15 cellular contexts compared by ENCODE assay signal in genomic region chr9:129237804-129238203, GRCh38. TPM values are rescaled to one million over a fixed set of nuclear protein-coding genes. Genes with fewer than 3 reads are reported as not detected.
DNase-seq lines count a peak whose midpoint lies in the region; ATAC-seq and TF ChIP-seq lines count a peak whose summit lies in the region.
"Had no signal": no experiment of that assay in that cellular context is flagged by ENCODE, and none has a peak within 500 bp of the region (broad histone marks: within the 10 kb centered on the region; RNA-seq: fewer than 3 reads in every experiment).

No MANE protein-coding gene starts in this region.

- peak overlapping the region; percentile 58 for H3K27ac ChIP-seq in effector memory CD4-positive, alpha-beta T cell (ENCODE audit: insufficient read depth, low read length, poor library complexity, severe bottlenecking)
- peak overlapping the region; percentile 66 to 73 for H3K27ac ChIP-seq in uterus
- no peak overlapping the region for H3K27ac ChIP-seq in SJCRH30
- H3K27ac ChIP-seq: colonic mucosa, epithelial cell of prostate, testis, WERI-Rb-1 had no signal

- H3K4me1 ChIP-seq in effector memory CD4-positive, alpha-beta T cell (ENCODE audit: control insufficient read depth, insufficient read depth, low read length, poor library complexity, severe bottlenecking): peaks cover 33% of the 10 kb centered on the region
- peaks cover 0 to 7% of the 10 kb centered on the region in 2 donors for H3K4me1 ChIP-seq in uterus
- peaks cover 8% of the 10 kb centered on the region; the same call in 1 of the 2 replicates for H3K4me1 ChIP-seq in SJCRH30
- H3K4me1 ChIP-seq: BE2C, colonic mucosa had no signal

- peaks cover 49% of the 10 kb centered on the region for H3K4me1 Mint-ChIP-seq in activated CD4-positive, alpha-beta memory T cell treated with anti-CD3 and anti-CD28 coated beads for 36 hours (ENCODE audit: low read depth)

- H3K9me3 ChIP-seq in effector memory CD4-positive, alpha-beta T cell (ENCODE audit: control insufficient read depth, low read length): no peaks in the 10 kb centered on the region
- H3K9me3 ChIP-seq in uterus (no peaks in the 10 kb centered on the region), SJCRH30 (replicated peaks) (no peaks in the 10 kb centered on the region)
- H3K9me3 ChIP-seq: BE2C, colonic mucosa, testis had no signal

- H3K36me3 ChIP-seq in effector memory CD4-positive, alpha-beta T cell (ENCODE audit: control insufficient read depth, insufficient read depth, low read length): no peaks in the 10 kb centered on the region
- no peaks in the 10 kb centered on the region for H3K36me3 ChIP-seq in uterus
- no peaks in the 10 kb centered on the region for H3K36me3 ChIP-seq in SJCRH30
- H3K36me3 ChIP-seq: BE2C, colonic mucosa, WERI-Rb-1 had no signal

- CTCF ChIA-PET in activated CD4-positive, alpha-beta memory T cell treated with anti-CD3 and anti-CD28 coated beads for 36 hours (lab: Charles Lee): interaction anchor here (0.8 to 2.7 kb wide), 5 partner anchors 64 to 387 kb away, joined by 3 to 16 read pairs (median 10); no protein-coding TSS in a partner anchor

- no peaks in the 10 kb centered on the region for H3K27me3 Mint-ChIP-seq in activated CD4-positive, alpha-beta memory T cell treated with anti-CD3 and anti-CD28 coated beads for 36 hours

- intact Hi-C loops in activated CD4-positive, alpha-beta memory T cell treated with anti-CD3 and anti-CD28 coated beads for 36 hours (cut with micrococcal nuclease): loop anchor here (5.0 kb wide), 1 partner anchor 36 kb away; no protein-coding TSS in a partner anchor
- intact Hi-C loops in uterus (cut with DNase I; ENCODE audit: low total_unique reads): no loop called here

- peaks cover 14% of the 10 kb centered on the region for H3K9me3 Mint-ChIP-seq in activated CD4-positive, alpha-beta memory T cell treated with anti-CD3 and anti-CD28 coated beads for 36 hours

- TF ChIP-seq POLR2A in uterus (IDR thresholded peaks at IDR 0.05): no peak

- no peaks in the 10 kb centered on the region for H3K27me3 ChIP-seq in effector memory CD4-positive, alpha-beta T cell (replicated peaks; ENCODE audit: control insufficient read depth, insufficient read depth, low read length, poor library complexity, severe bottlenecking)
- H3K27me3 ChIP-seq in uterus (no peaks in the 10 kb centered on the region), SJCRH30 (no peaks in the 10 kb centered on the region)
- H3K27me3 ChIP-seq: BE2C, colonic mucosa, testis had no signal

- H3K4me3 Mint-ChIP-seq in activated CD4-positive, alpha-beta memory T cell treated with anti-CD3 and anti-CD28 coated beads for 36 hours: peak overlapping the region; percentile 68

- POLR2A ChIA-PET in activated CD4-positive, alpha-beta memory T cell treated with anti-CD3 and anti-CD28 coated beads for 36 hours (lab: Charles Lee): interaction anchor here (0.6 to 2.3 kb wide), 2 partner anchors 60 to 259 kb away, joined by 4 to 13 read pairs; partner anchors contain the start of gene IER5L

- peak overlapping the region; percentile 88 for H3K27ac Mint-ChIP-seq in activated CD4-positive, alpha-beta memory T cell treated with anti-CD3 and anti-CD28 coated beads for 36 hours

- no peaks in the 10 kb centered on the region for H3K36me3 Mint-ChIP-seq in activated CD4-positive, alpha-beta memory T cell treated with anti-CD3 and anti-CD28 coated beads for 36 hours

- peak; percentile 16 for DNase-seq in stimulated activated CD4-positive, alpha-beta T cell treated with anti-CD3 and anti-CD28 coated beads, Interleukin-15, amount 100 ng/mL, for 24 hours
- no peak for DNase-seq in stimulated activated CD4-positive, alpha-beta T cell treated with anti-CD3 and anti-CD28 coated beads, Interleukin-2, amount 100 ng/mL, for 48 hours
- DNase-seq in activated CD4-positive, alpha-beta memory T cell treated with anti-CD3 and anti-CD28 coated beads for 36 hours: no peak
- DNase-seq in effector memory CD4-positive, alpha-beta T cell: no peak
- DNase-seq in uterus: no peak
- no peak for DNase-seq in HPDE6-E6E7 (ENCODE audit: extremely low spot score)
- DNase-seq in SJCRH30: no peak
- DNase-seq in left lobe of liver (ENCODE audit: low spot score): no peak
- DNase-seq: BE2C, colonic mucosa, NCI-H187, retina, testis, WERI-Rb-1 had no signal

- ATAC-seq in left lobe of liver: no peak

- no peak for TF ChIP-seq CTCF in uterus (IDR thresholded peaks at IDR 0.05)

- H3K4me3 ChIP-seq in effector memory CD4-positive, alpha-beta T cell (ENCODE audit: insufficient read depth, low read depth, low read length, poor library complexity, severe bottlenecking): no peak overlapping the region
- H3K4me3 ChIP-seq in uterus (no peak overlapping the region), SJCRH30 (no peak overlapping the region)
- H3K4me3 ChIP-seq: colonic mucosa, testis had no signal

RNA-seq across cellular contexts. Expression of gene IER5L, which starts 59.7 kb away (rescaled TPM):
- total RNA-seq in activated CD4-positive, alpha-beta memory T cell treated with anti-CD3 and anti-CD28 coated beads for 36 hours: 1 to 10 TPM; 1.3 to 1.5 TPM
- total RNA-seq in uterus (10 to 100 TPM in 2 of 4 donors, 1 to 10 TPM in 2; 1.8 to 31.0 (median 14.5) TPM), left lobe of liver (4.5 TPM)
- total RNA-seq in SJCRH30 (2014; rRNA removed; shearing (Covaris generic)): 2.8 and 3.1 TPM in 2 replicates
